22 cellular contexts compared by ENCODE assay signal in the genomic region with DNA sequence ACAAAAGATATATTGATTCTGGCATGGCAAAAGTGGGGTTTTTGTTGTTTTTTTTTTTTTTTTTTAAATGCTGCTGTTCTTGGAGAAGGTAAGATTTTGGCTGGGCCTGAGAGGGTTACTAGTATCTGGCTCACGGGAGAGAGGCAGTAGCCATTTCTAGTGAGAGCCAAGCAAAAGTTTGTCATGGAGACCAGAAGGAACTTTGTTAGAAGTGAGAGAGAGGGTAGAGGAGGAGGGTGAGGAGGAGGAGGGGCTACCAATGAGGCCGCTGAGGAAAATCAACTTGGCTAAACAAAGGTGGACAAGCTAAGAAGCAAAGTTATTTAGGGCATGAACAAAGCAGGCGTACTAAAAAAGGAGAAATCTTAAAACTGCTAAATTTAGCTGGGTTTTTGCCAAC. TPM values are rescaled to one million over a fixed set of nuclear protein-coding genes. Genes with fewer than 3 reads are reported as not detected.
"Had no signal": no experiment of that assay in that cellular context is flagged by ENCODE, and none has a peak within 500 bp of the region (broad histone marks: within the 10 kb centered on the region; RNA-seq: fewer than 3 reads in every experiment).

No MANE protein-coding gene starts in this region.

- H3K27ac Mint-ChIP-seq: activated CD4-positive, alpha-beta T cell treated with anti-CD3 and anti-CD28 coated beads, Interleukin-2, amount 10 ng/mL, durations not matched to agents 7 days and 5 days; activated CD8-positive, alpha-beta T cell treated with anti-CD3 and anti-CD28 coated beads, Interleukin-2, amount 10 ng/mL, durations not matched to agents 7 days and 5 days; activated naive CD4-positive, alpha-beta T cell treated with anti-CD3 and anti-CD28 coated beads for 36 hours; effector memory CD8-positive, alpha-beta T cell; memory B cell; naive thymus-derived CD8-positive, alpha-beta T cell; stimulated activated naive CD8-positive, alpha-beta T cell treated with anti-CD3 and anti-CD28 coated beads, Interleukin-15, amount 100 ng/mL, for 72 hours; T-cell had no signal

- DNase-seq: activated CD4-positive, alpha-beta T cell treated with anti-CD3 and anti-CD28 coated beads, Interleukin-2, amount 10 ng/mL, durations not matched to agents 7 days and 5 days; activated CD4-positive, CD25-positive, alpha-beta regulatory T cell; activated CD8-positive, alpha-beta T cell treated with anti-CD3 and anti-CD28 coated beads, Interleukin-2, amount 10 ng/mL, durations not matched to agents 7 days and 5 days; activated naive CD4-positive, alpha-beta T cell treated with anti-CD3 and anti-CD28 coated beads for 36 hours; activated T-cell treated with anti-CD3 and anti-CD28 coated beads, Interleukin-2, amount 50 U/mL, for 4 hours; body of pancreas; effector memory CD8-positive, alpha-beta T cell; foreskin fibroblast; left ventricle myocardium inferior; naive thymus-derived CD8-positive, alpha-beta T cell; right cardiac atrium; stimulated activated CD4-positive, alpha-beta T cell treated with anti-CD3 and anti-CD28 coated beads, Interleukin-2, amount 100 ng/mL, for 24 hours; stimulated activated naive CD8-positive, alpha-beta T cell treated with anti-CD3 and anti-CD28 coated beads, Interleukin-15, amount 100 ng/mL, for 72 hours; T-cell; transverse colon; uterus had no signal

- H3K27me3 Mint-ChIP-seq: effector memory CD8-positive, alpha-beta T cell; memory B cell; naive thymus-derived CD8-positive, alpha-beta T cell; stimulated activated naive CD8-positive, alpha-beta T cell treated with anti-CD3 and anti-CD28 coated beads, Interleukin-15, amount 100 ng/mL, for 72 hours; T-cell had no signal

- H3K36me3 ChIP-seq: left ventricle myocardium inferior, prostate gland, suprapubic skin, transverse colon, uterus had no signal

- H3K27ac ChIP-seq: body of pancreas, left ventricle myocardium inferior, prostate gland, suprapubic skin, transverse colon, uterus had no signal

- H3K27me3 ChIP-seq: body of pancreas, suprapubic skin, transverse colon, uterus had no signal

- H3K4me3 ChIP-seq: body of pancreas, left ventricle myocardium inferior, prostate gland, suprapubic skin, transverse colon, uterus had no signal

- H3K36me3 Mint-ChIP-seq: memory B cell; naive thymus-derived CD8-positive, alpha-beta T cell; T-cell had no signal

- ATAC-seq: activated CD8-positive, alpha-beta T cell treated with anti-CD3 and anti-CD28 coated beads, Interleukin-2, amount 10 ng/mL, durations not matched to agents 7 days and 5 days; activated T-cell treated with anti-CD3 and anti-CD28 coated beads, Interleukin-2, amount 50 U/mL, for 4 hours; body of pancreas; effector memory CD8-positive, alpha-beta T cell; naive thymus-derived CD8-positive, alpha-beta T cell; right cardiac atrium; stimulated activated naive CD8-positive, alpha-beta T cell treated with anti-CD3 and anti-CD28 coated beads, Interleukin-15, amount 100 ng/mL, for 72 hours; T-cell had no signal

- H3K9me3 ChIP-seq: body of pancreas, left ventricle myocardium inferior, prostate gland, suprapubic skin, transverse colon, uterus had no signal

- H3K4me1 ChIP-seq: body of pancreas, left ventricle myocardium inferior, prostate gland, suprapubic skin, transverse colon, uterus had no signal

- H3K9me3 Mint-ChIP-seq: activated CD4-positive, alpha-beta T cell treated with anti-CD3 and anti-CD28 coated beads, Interleukin-2, amount 10 ng/mL, durations not matched to agents 7 days and 5 days; activated naive CD4-positive, alpha-beta T cell treated with anti-CD3 and anti-CD28 coated beads for 36 hours; activated T-cell treated with anti-CD3 and anti-CD28 coated beads, Interleukin-2, amount 50 U/mL, for 4 hours; effector memory CD8-positive, alpha-beta T cell; memory B cell; naive thymus-derived CD8-positive, alpha-beta T cell; stimulated activated naive CD8-positive, alpha-beta T cell treated with anti-CD3 and anti-CD28 coated beads, Interleukin-15, amount 100 ng/mL, for 72 hours; T-cell had no signal

- H3K4me1 Mint-ChIP-seq: memory B cell; naive thymus-derived CD8-positive, alpha-beta T cell; stimulated activated naive CD8-positive, alpha-beta T cell treated with anti-CD3 and anti-CD28 coated beads, Interleukin-15, amount 100 ng/mL, for 72 hours; T-cell had no signal

- H3K4me3 Mint-ChIP-seq: activated CD4-positive, alpha-beta T cell treated with anti-CD3 and anti-CD28 coated beads, Interleukin-2, amount 10 ng/mL, durations not matched to agents 7 days and 5 days; activated CD8-positive, alpha-beta T cell treated with anti-CD3 and anti-CD28 coated beads, Interleukin-2, amount 10 ng/mL, durations not matched to agents 7 days and 5 days; activated naive CD4-positive, alpha-beta T cell treated with anti-CD3 and anti-CD28 coated beads for 36 hours; activated T-cell treated with anti-CD3 and anti-CD28 coated beads, Interleukin-2, amount 50 U/mL, for 4 hours; effector memory CD8-positive, alpha-beta T cell; memory B cell; naive thymus-derived CD8-positive, alpha-beta T cell; stimulated activated naive CD8-positive, alpha-beta T cell treated with anti-CD3 and anti-CD28 coated beads, Interleukin-15, amount 100 ng/mL, for 72 hours; T-cell had no signal

RNA-seq across cellular contexts. Expression of gene STRIT1, which starts 48.9 kb away (rescaled TPM):
- total RNA-seq: activated CD4-positive, alpha-beta T cell treated with anti-CD3 and anti-CD28 coated beads, Interleukin-2, amount 10 ng/mL, durations not matched to agents 7 days and 5 days; activated CD8-positive, alpha-beta T cell treated with anti-CD3 and anti-CD28 coated beads, Interleukin-2, amount 10 ng/mL, durations not matched to agents 7 days and 5 days; activated naive CD4-positive, alpha-beta T cell treated with anti-CD3 and anti-CD28 coated beads for 36 hours; activated T-cell treated with anti-CD3 and anti-CD28 coated beads, Interleukin-2, amount 50 U/mL, for 4 hours; body of pancreas; dermis microvascular lymphatic vessel endothelial cell; kidney epithelial cell; naive thymus-derived CD8-positive, alpha-beta T cell; omental fat pad; suprapubic skin; T-cell; uterus had no signal
- polyA plus RNA-seq: naive thymus-derived CD8-positive, alpha-beta T cell had no signal
